ENCODE assay signal across 8 cellular contexts in genomic region chr2:120736202-120736954, GRCh38. TPM values are rescaled to one million over a fixed set of nuclear protein-coding genes. Genes with fewer than 3 reads are reported as not detected.
DNase-seq lines count a peak whose midpoint lies in the region; ATAC-seq and FAIRE-seq lines count a peak whose summit lies in the region.

No MANE protein-coding gene starts in this region.

- H3K27ac ChIP-seq in duodenal mucosa (ENCODE audit: low read depth, low read length) = peak overlapping the region; percentile 50

- DNase-seq in AG08395 (ENCODE audit: low spot score) (peak; percentile 45), KBM-7 (peak; percentile 12), myocyte (ENCODE audit: low read depth) (peak; percentile 7), SHP77 (lab: John Stamatoyannopoulos, UW) (no peak), NCI-H446 treated with DMSO at 0.1 percent for 48 hours (lab: John Stamatoyannopoulos, UW) (no peak), HTR-8/SVneo (ENCODE audit: insufficient read length, low spot score) (no peak)

- H3K9ac ChIP-seq in duodenal mucosa (ENCODE audit: low read depth in 1 of 2, low read length in 2 of 2) = no peak overlapping the region

- peaks cover 61 to 78% of the 10 kb centered on the region in 2 donors for H3K27me3 ChIP-seq in duodenal mucosa (ENCODE audit: control insufficient read depth in 1 of 2, insufficient read depth in 2 of 2, low read length in 2 of 2)

- no peaks in the 10 kb centered on the region for H3K9me3 ChIP-seq in duodenal mucosa (ENCODE audit: control insufficient read depth in 1 of 2, low read length in 2 of 2)

- no peak for ATAC-seq in HG02588 (IDR thresholded peaks at IDR 0.05; ENCODE audit: unreplicated experiment)

- H3K36me3 ChIP-seq in duodenal mucosa (ENCODE audit: control insufficient read depth in 1 of 2, insufficient read depth in 2 of 2, low read length in 2 of 2) = no peaks in the 10 kb centered on the region

- no peak for FAIRE-seq in HTR-8/SVneo (lab: Jason Lieb, UNC)

- H3K4me1 ChIP-seq in duodenal mucosa (ENCODE audit: control insufficient read depth in 1 of 2, insufficient read depth in 2 of 2, low read length in 2 of 2) = peaks cover 0 to 3% of the 10 kb centered on the region in 2 donors

- H3K4me3 ChIP-seq in duodenal mucosa (ENCODE audit: low read depth in 1 of 2, low read length in 2 of 2) = peak overlapping the region in 1 of 2 donors; percentile 48

- in situ Hi-C loops in KBM-7 (cut with MboI; ENCODE audit: low pct_unique_long_range_greater_than_20kb, low sequenced_read_pairs) = no loop called here

RNA-seq across cellular contexts. Expression of gene GLI2, which starts 0.7 kb away (rescaled TPM):
- total RNA-seq in myocyte = 0.68 and 0.86 TPM in 2 replicates
- polyA plus RNA-seq in myocyte (2012) = 4.5 TPM

Comparison
In these comparisons a context has a peak if more than half of its experiments do, and no peak if none do; other contexts are left out.
1. DNase-seq: peak in AG08395 (single experiment), KBM-7 (single experiment) and myocyte (single experiment); none in SHP77 (0 of 2), NCI-H446 treated with DMSO at 0.1 percent for 48 hours (single experiment) and HTR-8/SVneo (single experiment).